ENCODE assay signal across 7 cellular contexts in the genomic region with DNA sequence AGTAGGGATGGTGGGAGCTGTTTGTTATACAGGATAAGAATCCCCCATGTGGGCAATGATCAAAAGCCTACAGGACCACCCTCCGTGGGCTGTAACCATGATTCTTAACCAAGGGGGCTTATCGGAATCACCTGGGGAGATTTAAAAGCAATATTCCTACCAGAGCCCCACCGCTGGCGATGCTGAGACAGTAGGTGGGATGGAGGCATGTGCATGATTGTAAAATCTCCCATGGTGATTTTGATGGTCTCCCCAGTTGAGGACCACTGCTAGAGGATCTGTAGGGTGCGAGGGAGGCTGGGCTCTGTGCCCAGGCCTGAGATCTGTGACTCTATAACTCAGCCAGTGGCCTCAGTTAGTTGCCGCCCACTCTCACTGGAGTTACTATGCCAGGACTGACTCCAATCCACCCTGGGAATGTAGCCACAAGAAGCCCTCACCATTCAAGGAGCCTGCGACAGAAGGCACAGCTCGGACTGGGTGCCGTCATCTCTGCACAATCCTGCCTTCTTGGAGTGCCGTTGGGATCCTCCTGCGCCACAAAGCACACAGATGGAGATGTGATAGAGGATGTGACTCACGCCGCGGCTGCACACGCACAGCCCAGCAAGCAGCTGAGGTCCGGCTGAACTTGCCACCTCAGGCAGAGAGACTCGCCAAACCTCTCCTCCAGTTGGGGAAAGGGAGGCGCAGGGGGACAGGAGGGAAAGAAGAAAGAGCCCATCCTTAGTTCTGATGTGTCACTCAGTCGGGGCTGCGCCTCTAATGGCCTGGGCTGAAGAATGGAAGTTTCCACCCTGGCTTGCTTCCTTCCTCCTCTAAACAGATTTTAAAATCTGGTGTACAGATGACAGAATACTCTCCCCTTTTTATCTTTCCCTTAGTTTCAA.
DNase-seq lines count a peak whose midpoint lies in the region; FAIRE-seq and TF ChIP-seq lines count a peak whose summit lies in the region.

No MANE protein-coding gene starts in this region.

- no peak overlapping the region for H3K27ac Mint-ChIP-seq in T-helper 2 cell treated with Interferon-gamma antibody and Interleukin-4, amounts not matched to agents 5 μg/mL and 100 μg/mL, for 36 hours

- peaks cover 11% of the 10 kb centered on the region for H3K4me1 Mint-ChIP-seq in T-helper 2 cell treated with Interferon-gamma antibody and Interleukin-4, amounts not matched to agents 5 μg/mL and 100 μg/mL, for 36 hours (ENCODE audit: low read depth)

- FAIRE-seq in HTR-8/SVneo (lab: Jason Lieb, UNC): peak; percentile 58

- peak overlapping the region; percentile 7 for H3K4me3 ChIP-seq in astrocyte of the cerebellum (ENCODE audit: low read depth, low read length)

- in situ Hi-C loops in astrocyte of the cerebellum (cut with HindIII; ENCODE audit: low sequenced_read_pairs): no loop called here

- H3K9me3 Mint-ChIP-seq in T-helper 2 cell treated with Interferon-gamma antibody and Interleukin-4, amounts not matched to agents 5 μg/mL and 100 μg/mL, for 36 hours: no peaks in the 10 kb centered on the region

- H3K4me3 Mint-ChIP-seq in T-helper 2 cell treated with Interferon-gamma antibody and Interleukin-4, amounts not matched to agents 5 μg/mL and 100 μg/mL, for 36 hours: no peak overlapping the region

- no peak for TF ChIP-seq CTCF in astrocyte of the cerebellum (IDR thresholded peaks at IDR 0.05; ENCODE audit: low read depth, low read length, missing control alignments)

- no peaks in the 10 kb centered on the region for H3K36me3 Mint-ChIP-seq in T-helper 2 cell treated with Interferon-gamma antibody and Interleukin-4, amounts not matched to agents 5 μg/mL and 100 μg/mL, for 36 hours (ENCODE audit: low read depth)

- H3K27me3 Mint-ChIP-seq in T-helper 2 cell treated with Interferon-gamma antibody and Interleukin-4, amounts not matched to agents 5 μg/mL and 100 μg/mL, for 36 hours (ENCODE audit: low read depth): peaks cover 4% of the 10 kb centered on the region

- DNase-seq in HTR-8/SVneo (ENCODE audit: insufficient read length, low spot score): peak; percentile 74
- DNase-seq in astrocyte of the cerebellum (ENCODE audit: low read depth): peak; percentile 52
- peak; percentile 54 for DNase-seq in inferior parietal cortex (ENCODE audit: extremely low spot score)
- peak; percentile 91 for DNase-seq in stromal cell of bone marrow (ENCODE audit: low read depth)
- DNase-seq in NOMO-1 treated with DMSO at 0.1 percent for 48 hours (lab: John Stamatoyannopoulos, UW; ENCODE audit: unreplicated experiment): no peak
- DNase-seq in stimulated activated CD4-positive, alpha-beta T cell treated with anti-CD3 and anti-CD28 coated beads, Interleukin-12 subunit alpha, Interleukin-12 subunit beta, amount 100 ng/mL, for 4 hours: no peak
- no peak for DNase-seq in T-helper 2 cell treated with Interferon-gamma antibody and Interleukin-4, amounts not matched to agents 5 μg/mL and 100 μg/mL, for 36 hours (ENCODE audit: low spot score)

Comparison
In these comparisons a context has a peak if more than half of its experiments do, and no peak if none do; other contexts are left out.
1. DNase-seq: peak in HTR-8/SVneo (single experiment), astrocyte of the cerebellum (single experiment), inferior parietal cortex (single experiment) and stromal cell of bone marrow (single experiment); none in NOMO-1 treated with DMSO at 0.1 percent for 48 hours (single experiment), stimulated activated CD4-positive, alpha-beta T cell treated with anti-CD3 and anti-CD28 coated beads, Interleukin-12 subunit alpha, Interleukin-12 subunit beta, amount 100 ng/mL, for 4 hours (single experiment) and T-helper 2 cell treated with Interferon-gamma antibody and Interleukin-4, amounts not matched to agents 5 μg/mL and 100 μg/mL, for 36 hours (single experiment).